Comparison of ENCODE assay signal across 8 cellular contexts in the genomic region with DNA sequence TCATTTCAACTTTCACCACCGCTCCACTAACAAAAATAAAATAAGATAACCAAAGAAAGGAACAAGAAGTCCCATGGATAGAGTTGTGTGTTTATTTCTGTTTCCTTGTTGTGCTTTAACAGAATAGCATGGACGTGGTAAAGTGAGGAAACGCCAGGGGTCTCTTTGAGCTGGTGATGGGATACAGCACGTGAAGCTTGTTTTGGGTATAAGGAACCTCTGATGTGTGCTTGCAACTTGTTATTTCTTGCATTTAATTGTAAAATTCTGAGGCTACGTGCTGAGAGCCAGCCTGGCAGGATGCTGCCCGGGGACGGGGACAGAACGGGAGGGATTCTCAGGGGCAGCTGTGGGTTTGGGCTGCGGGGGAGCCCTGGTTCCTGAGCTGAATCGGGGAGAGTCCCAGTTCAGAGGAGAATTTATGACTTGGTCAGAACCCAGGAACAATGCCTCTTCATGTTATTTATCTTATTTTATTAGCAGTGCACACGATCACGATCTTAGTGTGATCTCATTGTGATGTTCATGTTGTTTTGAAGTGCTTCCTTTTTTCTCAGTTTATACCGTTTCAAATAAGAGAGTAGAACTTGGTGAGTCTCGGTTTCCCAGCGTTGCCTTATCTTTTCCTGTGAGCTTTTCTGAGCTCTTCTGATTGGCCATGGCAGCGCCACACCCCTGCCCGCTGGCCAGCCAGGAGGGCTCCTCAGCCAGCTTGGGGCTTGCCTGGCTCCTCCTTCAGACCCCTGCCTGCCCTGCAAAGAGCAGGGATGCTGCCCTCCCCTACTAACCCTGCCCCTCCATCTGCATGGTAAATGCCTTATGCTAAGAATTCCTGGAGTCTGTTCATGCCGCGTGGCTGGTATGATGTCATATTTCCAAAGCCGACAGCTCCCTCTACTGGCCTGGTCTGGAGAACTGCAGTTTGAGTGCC.
DNase-seq lines count a peak whose midpoint lies in the region; ATAC-seq, FAIRE-seq and TF ChIP-seq lines count a peak whose summit lies in the region.

No MANE protein-coding gene starts in this region.

- no peaks in the 10 kb centered on the region for H3K79me2 ChIP-seq in neural cell (replicated peaks; ENCODE audit: insufficient read depth, low read length)

- no peaks in the 10 kb centered on the region for H3K9me2 ChIP-seq in neural cell (ENCODE audit: insufficient read depth, low read length)

- no peak overlapping the region for H3K27ac ChIP-seq in neural cell (ENCODE audit: low read length)

- peak overlapping the region; percentile 37 for H3K4me2 ChIP-seq in neural cell (ENCODE audit: low read length)

- peak overlapping the region; percentile 49 to 91 for H3K27ac Mint-ChIP-seq in stimulated activated naive CD8-positive, alpha-beta T cell treated with anti-CD3 and anti-CD28 coated beads, Interleukin-15, amount 100 ng/mL, for 72 hours

- peaks cover 8 to 11% of the 10 kb centered on the region in 2 donors for H3K9me3 Mint-ChIP-seq in stimulated activated naive CD8-positive, alpha-beta T cell treated with anti-CD3 and anti-CD28 coated beads, Interleukin-15, amount 100 ng/mL, for 72 hours

- peak; percentile 81 for ATAC-seq in stimulated activated naive CD8-positive, alpha-beta T cell treated with anti-CD3 and anti-CD28 coated beads, Interleukin-15, amount 100 ng/mL, for 72 hours

- peak; percentile 92 for TF ChIP-seq CTCF in LNCaP clone FGC (IDR thresholded peaks at IDR 0.05; ENCODE audit: control insufficient read depth, extremely low read depth, insufficient read depth)
- peak; percentile 86 for TF ChIP-seq CTCF in fibroblast of villous mesenchyme (IDR thresholded peaks at IDR 0.05; ENCODE audit: insufficient read depth, low read depth, low read length)
- peak; percentile 98 for TF ChIP-seq CTCF in neural cell (IDR thresholded peaks at IDR 0.05; ENCODE audit: poor library complexity, severe bottlenecking)

- TF ChIP-seq POLR2A in H54 (IDR thresholded peaks at IDR 0.05; ENCODE audit: low read depth, low read length): no peak
- 0 out of 2 replicates have a peak, but pooled peaks have one; percentile 29 for TF ChIP-seq POLR2A in Raji (IDR thresholded peaks at IDR 0.05; ENCODE audit: insufficient read depth, low read depth, low read length)

- H4K20me1 ChIP-seq in neural cell (ENCODE audit: insufficient read depth): no peaks in the 10 kb centered on the region

- H3K36me3 ChIP-seq in neural cell (ENCODE audit: insufficient read depth, low read length): no peaks in the 10 kb centered on the region

- H3K9ac ChIP-seq in neural cell (ENCODE audit: low read length): peak overlapping the region; percentile 11

- TF ChIP-seq EP300 in neural cell (conservative IDR thresholded peaks at IDR 0.05; ENCODE audit: poor library complexity, severe bottlenecking): peak; percentile 30

- H3F3A ChIP-seq in neural cell (ENCODE audit: insufficient read depth, low read length, poor library complexity, severe bottlenecking): no peaks in the 10 kb centered on the region

- no peak overlapping the region for H2AFZ ChIP-seq in neural cell (ENCODE audit: low read depth, low read length)

- peak overlapping the region; percentile 84 to 85 for H3K4me3 Mint-ChIP-seq in stimulated activated naive CD8-positive, alpha-beta T cell treated with anti-CD3 and anti-CD28 coated beads, Interleukin-15, amount 100 ng/mL, for 72 hours

- H3K27me3 ChIP-seq in neural cell (ENCODE audit: insufficient read depth, low read depth, low read length): no peaks in the 10 kb centered on the region

- H3K4me3 ChIP-seq in LNCaP clone FGC (ENCODE audit: low read depth, low read length): peak overlapping the region; percentile 35
- peak overlapping the region; percentile 43 for H3K4me3 ChIP-seq in fibroblast of villous mesenchyme (ENCODE audit: low read depth, low read length)
- H3K4me3 ChIP-seq in neural cell (ENCODE audit: low read length): peak overlapping the region; percentile 57

- H3K4me1 Mint-ChIP-seq in stimulated activated naive CD8-positive, alpha-beta T cell treated with anti-CD3 and anti-CD28 coated beads, Interleukin-15, amount 100 ng/mL, for 72 hours: peaks cover 54% of the 10 kb centered on the region

- peak; percentile 91 for FAIRE-seq in H54 (lab: Jason Lieb, UNC)

- no peaks in the 10 kb centered on the region for H3K9me3 ChIP-seq in neural cell (ENCODE audit: low read length)

- peak; percentile 96 for DNase-seq in G401 (ENCODE audit: low spot score)
- DNase-seq in H54 (ENCODE audit: insufficient read length, low spot score): peak; percentile 99
- DNase-seq in LNCaP clone FGC (ENCODE audit: low read depth): peak; percentile 81
- peak; percentile 91 for DNase-seq in activated effector memory CD4-positive, alpha-beta T cell treated with anti-CD3 and anti-CD28 coated beads, Interleukin-2, amount 50 U/mL, for 16 hours
- DNase-seq in fibroblast of villous mesenchyme (ENCODE audit: low read depth): peak; percentile 99
- DNase-seq in stimulated activated naive CD8-positive, alpha-beta T cell treated with anti-CD3 and anti-CD28 coated beads, Interleukin-15, amount 100 ng/mL, for 72 hours: peak; percentile 73 to 74

- TF ChIP-seq RAD21 in neural cell (conservative IDR thresholded peaks at IDR 0.05): peak; percentile 93

- in situ Hi-C loops in G401 (cut with HindIII; ENCODE audit: low sequenced_read_pairs): loop anchor here (5.0 kb wide), 1 partner anchor 75 kb away; no protein-coding TSS in a partner anchor

- peaks cover 20% of the 10 kb centered on the region for H3K27me3 Mint-ChIP-seq in stimulated activated naive CD8-positive, alpha-beta T cell treated with anti-CD3 and anti-CD28 coated beads, Interleukin-15, amount 100 ng/mL, for 72 hours

TF ChIP-seq in neural cell, 6 proteins besides CTCF, POLR2A, EP300 and RAD21:
- TF ChIP-seq EZH2 (IDR thresholded peaks at IDR 0.05; ENCODE audit: borderline replicate concordance, insufficient read depth, low read length, poor library complexity, severe bottlenecking) (no peak), POLR2AphosphoS5 (IDR thresholded peaks at IDR 0.05) (no peak), TAF1 (IDR thresholded peaks at IDR 0.05; ENCODE audit: low read depth) (no peak), SMC3 (conservative IDR thresholded peaks at IDR 0.05; ENCODE audit: poor library complexity) (peak; percentile 94), MXI1 (conservative IDR thresholded peaks at IDR 0.05; ENCODE audit: poor library complexity, severe bottlenecking) (peak; percentile 77)
- TF ChIP-seq, protein P1, sequence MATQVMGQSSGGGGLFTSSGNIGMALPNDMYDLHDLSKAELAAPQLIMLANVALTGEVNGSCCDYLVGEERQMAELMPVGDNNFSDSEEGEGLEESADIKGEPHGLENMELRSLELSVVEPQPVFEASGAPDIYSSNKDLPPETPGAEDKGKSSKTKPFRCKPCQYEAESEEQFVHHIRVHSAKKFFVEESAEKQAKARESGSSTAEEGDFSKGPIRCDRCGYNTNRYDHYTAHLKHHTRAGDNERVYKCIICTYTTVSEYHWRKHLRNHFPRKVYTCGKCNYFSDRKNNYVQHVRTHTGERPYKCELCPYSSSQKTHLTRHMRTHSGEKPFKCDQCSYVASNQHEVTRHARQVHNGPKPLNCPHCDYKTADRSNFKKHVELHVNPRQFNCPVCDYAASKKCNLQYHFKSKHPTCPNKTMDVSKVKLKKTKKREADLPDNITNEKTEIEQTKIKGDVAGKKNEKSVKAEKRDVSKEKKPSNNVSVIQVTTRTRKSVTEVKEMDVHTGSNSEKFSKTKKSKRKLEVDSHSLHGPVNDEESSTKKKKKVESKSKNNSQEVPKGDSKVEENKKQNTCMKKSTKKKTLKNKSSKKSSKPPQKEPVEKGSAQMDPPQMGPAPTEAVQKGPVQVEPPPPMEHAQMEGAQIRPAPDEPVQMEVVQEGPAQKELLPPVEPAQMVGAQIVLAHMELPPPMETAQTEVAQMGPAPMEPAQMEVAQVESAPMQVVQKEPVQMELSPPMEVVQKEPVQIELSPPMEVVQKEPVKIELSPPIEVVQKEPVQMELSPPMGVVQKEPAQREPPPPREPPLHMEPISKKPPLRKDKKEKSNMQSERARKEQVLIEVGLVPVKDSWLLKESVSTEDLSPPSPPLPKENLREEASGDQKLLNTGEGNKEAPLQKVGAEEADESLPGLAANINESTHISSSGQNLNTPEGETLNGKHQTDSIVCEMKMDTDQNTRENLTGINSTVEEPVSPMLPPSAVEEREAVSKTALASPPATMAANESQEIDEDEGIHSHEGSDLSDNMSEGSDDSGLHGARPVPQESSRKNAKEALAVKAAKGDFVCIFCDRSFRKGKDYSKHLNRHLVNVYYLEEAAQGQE (IDR thresholded peaks at IDR 0.05; ENCODE audit: borderline replicate concordance): no peak
